ENCODE assay signal across 15 cellular contexts in the genomic region with DNA sequence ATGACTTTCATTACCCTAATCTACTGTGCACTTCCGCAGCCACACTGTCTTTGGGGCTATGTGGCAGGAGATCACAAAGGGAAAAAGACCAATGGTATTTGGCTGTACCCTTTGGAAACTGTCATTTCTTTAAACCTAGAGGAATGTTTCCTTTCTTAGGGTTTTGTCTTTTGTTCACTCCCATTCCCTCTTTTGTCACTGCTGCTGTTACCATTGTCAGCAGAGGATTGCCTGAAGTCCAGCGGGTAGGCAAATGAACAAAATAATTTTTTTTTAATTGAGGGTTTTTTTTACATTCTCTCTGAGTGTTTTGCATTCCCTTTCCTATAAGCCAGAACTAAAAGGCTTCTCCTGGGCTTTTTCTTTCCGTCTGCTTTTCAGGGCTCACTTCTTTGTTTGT.
DNase-seq lines count a peak whose midpoint lies in the region; ATAC-seq and TF ChIP-seq lines count a peak whose summit lies in the region.
"Had no signal": no experiment of that assay in that cellular context is flagged by ENCODE, and none has a peak within 500 bp of the region (broad histone marks: within the 10 kb centered on the region; RNA-seq: fewer than 3 reads in every experiment).

No MANE protein-coding gene starts in this region.

- CTCF ChIA-PET in SK-N-SH (lab: Yijun Ruan, JAX) = no interaction called here

- no peak for TF ChIP-seq CTCF in SK-N-SH (IDR thresholded peaks at IDR 0.05)
- TF ChIP-seq CTCF in coronary artery (IDR thresholded peaks at IDR 0.05) = no peak
- TF ChIP-seq CTCF in type B pancreatic cell (conservative IDR thresholded peaks at IDR 0.05) = no peak

- H3K4me3 Mint-ChIP-seq in type B pancreatic cell = no peak overlapping the region
- H3K4me3 Mint-ChIP-seq: CD8-positive, alpha-beta memory T cell had no signal

- H3K36me3 Mint-ChIP-seq in type B pancreatic cell = peaks cover 4% of the 10 kb centered on the region
- H3K36me3 Mint-ChIP-seq: CD8-positive, alpha-beta memory T cell had no signal

- H3F3A ChIP-seq in SK-N-SH (replicated peaks; ENCODE audit: insufficient read depth) = peaks cover 51% of the 10 kb centered on the region

- H3K79me2 ChIP-seq in SK-N-SH (ENCODE audit: insufficient read depth) = peaks cover 69% of the 10 kb centered on the region

- peaks cover 50 to 93% of the 10 kb centered on the region in 2 experiments for H3K36me3 ChIP-seq in SK-N-SH (replicated peaks in 1 of 2; ENCODE audit: control insufficient read depth in 1 of 2, insufficient read depth in 2 of 2, low read length in 1 of 2)
- H3K36me3 ChIP-seq in neuron (ENCODE audit: insufficient read depth, low read length) = no peaks in the 10 kb centered on the region
- H3K36me3 ChIP-seq: BLaER1 had no signal

- POLR2A ChIA-PET in SK-N-SH (lab: Yijun Ruan, JAX) = no interaction called here

- H3K9ac ChIP-seq in SK-N-SH = no peak overlapping the region
- H3K9ac ChIP-seq: BLaER1, GM23248 had no signal

- no peak for DNase-seq in SK-N-SH
- DNase-seq in coronary artery (ENCODE audit: low spot score) = no peak
- no peak for DNase-seq in Kasumi-1 (lab: John Stamatoyannopoulos, UW)
- no peak for DNase-seq in type B pancreatic cell (ENCODE audit: extremely low spot score, unreplicated experiment)
- DNase-seq in substantia nigra (lab: John Stamatoyannopoulos, UW) = no peak
- DNase-seq: 8988T; AML-193; Caco-2; CD8-positive, alpha-beta memory T cell; GM23248 had no signal

- H3K9me3 ChIP-seq in SK-N-SH = peaks cover 29% of the 10 kb centered on the region
- peaks cover 4% of the 10 kb centered on the region for H3K9me3 ChIP-seq in neuron (ENCODE audit: low read length)
- H3K9me3 ChIP-seq: BLaER1, Caco-2 had no signal

- H3K4me1 ChIP-seq in SK-N-SH (ENCODE audit: control insufficient read depth in 1 of 2, insufficient read depth in 2 of 2, low read depth in 1 of 2, low read length in 1 of 2) (no peaks in the 10 kb centered on the region; a peak in 1 of 4 replicates), neuron (ENCODE audit: insufficient read depth, low read length) (peaks cover 12% of the 10 kb centered on the region)
- H3K4me1 ChIP-seq: BLaER1, Caco-2 had no signal

- H3K27me3 ChIP-seq in SK-N-SH (ENCODE audit: insufficient read depth) = no peaks in the 10 kb centered on the region
- no peaks in the 10 kb centered on the region for H3K27me3 ChIP-seq in neuron (ENCODE audit: insufficient read depth, low read length)
- H3K27me3 ChIP-seq: BLaER1 had no signal

- TF ChIP-seq RAD21 in SK-N-SH (IDR thresholded peaks at IDR 0.05; ENCODE audit: low read length) = no peak

- no peak overlapping the region for H3K27ac Mint-ChIP-seq in type B pancreatic cell
- H3K27ac Mint-ChIP-seq: CD8-positive, alpha-beta memory T cell had no signal

- no peak overlapping the region for H3K4me2 ChIP-seq in SK-N-SH
- H3K4me2 ChIP-seq: BLaER1 had no signal

- H3K4me3 ChIP-seq in SK-N-SH (ENCODE audit: low read depth in 2 of 2, low read length in 1 of 2) (no peak overlapping the region), coronary artery (peak overlapping the region; percentile 61), neuron (ENCODE audit: low read length) (peak overlapping the region; percentile 41)
- H3K4me3 ChIP-seq: BLaER1, GM23248 had no signal

- 93% methylated on average over 3 of the region's 3 CpGs for WGBS in SK-N-SH (ENCODE audit: low lambda C conversion rate)

- no peaks in the 10 kb centered on the region for H3K9me2 ChIP-seq in SK-N-SH

- 0 out of 3 replicates have a peak, but pooled peaks have one; percentile 12 for ATAC-seq in SK-N-SH treated with all-trans-retinoic acid at 6 μM for 48 hours
- ATAC-seq: HCT116 had no signal

- H3K4me1 Mint-ChIP-seq in type B pancreatic cell (ENCODE audit: unreplicated experiment) = no peaks in the 10 kb centered on the region
- H3K4me1 Mint-ChIP-seq: CD8-positive, alpha-beta memory T cell had no signal

- no peak for TF ChIP-seq EP300 in SK-N-SH (IDR thresholded peaks at IDR 0.05; ENCODE audit: borderline replicate concordance in 1 of 2, low read depth in 1 of 2, low read length in 1 of 2)

- H3K27me3 Mint-ChIP-seq in type B pancreatic cell = no peaks in the 10 kb centered on the region
- H3K27me3 Mint-ChIP-seq: CD8-positive, alpha-beta memory T cell had no signal

- H3K27ac ChIP-seq in SK-N-SH (ENCODE audit: low read depth in 2 of 2, low read length in 1 of 2) (peak overlapping the region in 1 of 2 experiments; percentile 61; a peak in 2 of 4 replicates), coronary artery (peak overlapping the region; percentile 40 to 72), substantia nigra (ENCODE audit: low read depth, low read length, poor library complexity, severe bottlenecking) (no peak overlapping the region)
- H3K27ac ChIP-seq: BLaER1, GM23248, HL-60 had no signal

- peaks cover 5% of the 10 kb centered on the region for H3K9me3 Mint-ChIP-seq in type B pancreatic cell

- no peaks in the 10 kb centered on the region for H4K20me1 ChIP-seq in SK-N-SH (ENCODE audit: insufficient read depth)
- H4K20me1 ChIP-seq: BLaER1 had no signal

- H2AFZ ChIP-seq in SK-N-SH (ENCODE audit: low read depth) = no peak overlapping the region
- peak overlapping the region; percentile 82 for H2AFZ ChIP-seq in neuron (ENCODE audit: low read depth, low read length)
- H2AFZ ChIP-seq: GM23248 had no signal

TF ChIP-seq in SK-N-SH treated with all-trans-retinoic acid at 6 μM for 48 hours, 23 proteins besides CTCF, POLR2A, EP300 and RAD21 (continues in another document):
- TF ChIP-seq RARB (CRISPR knock-in tag; IDR thresholded peaks at IDR 0.05) = no peak
- no peak for TF ChIP-seq PPARA (CRISPR knock-in tag; IDR thresholded peaks at IDR 0.05; ENCODE audit: borderline replicate concordance)
- TF ChIP-seq BACH2 (CRISPR knock-in tag; IDR thresholded peaks at IDR 0.05; ENCODE audit: borderline replicate concordance) = no peak
- TF ChIP-seq, protein P1, sequence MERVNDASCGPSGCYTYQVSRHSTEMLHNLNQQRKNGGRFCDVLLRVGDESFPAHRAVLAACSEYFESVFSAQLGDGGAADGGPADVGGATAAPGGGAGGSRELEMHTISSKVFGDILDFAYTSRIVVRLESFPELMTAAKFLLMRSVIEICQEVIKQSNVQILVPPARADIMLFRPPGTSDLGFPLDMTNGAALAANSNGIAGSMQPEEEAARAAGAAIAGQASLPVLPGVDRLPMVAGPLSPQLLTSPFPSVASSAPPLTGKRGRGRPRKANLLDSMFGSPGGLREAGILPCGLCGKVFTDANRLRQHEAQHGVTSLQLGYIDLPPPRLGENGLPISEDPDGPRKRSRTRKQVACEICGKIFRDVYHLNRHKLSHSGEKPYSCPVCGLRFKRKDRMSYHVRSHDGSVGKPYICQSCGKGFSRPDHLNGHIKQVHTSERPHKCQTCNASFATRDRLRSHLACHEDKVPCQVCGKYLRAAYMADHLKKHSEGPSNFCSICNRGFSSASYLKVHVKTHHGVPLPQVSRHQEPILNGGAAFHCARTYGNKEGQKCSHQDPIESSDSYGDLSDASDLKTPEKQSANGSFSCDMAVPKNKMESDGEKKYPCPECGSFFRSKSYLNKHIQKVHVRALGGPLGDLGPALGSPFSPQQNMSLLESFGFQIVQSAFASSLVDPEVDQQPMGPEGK (CRISPR knock-in tag; IDR thresholded peaks at IDR 0.05; ENCODE audit: borderline replicate concordance) = no peak

TF ChIP-seq in SK-N-SH, 30 proteins besides CTCF, POLR2A, EP300 and RAD21:
- TF ChIP-seq EZH2phosphoT487 (IDR thresholded peaks at IDR 0.05; ENCODE audit: borderline replicate concordance, low read depth) (no peak), ELF1 (IDR thresholded peaks at IDR 0.05) (no peak), CHD2 (IDR thresholded peaks at IDR 0.05; ENCODE audit: low read length, partially characterized antibody) (no peak), GATA2 (CRISPR knock-in tag; IDR thresholded peaks at IDR 0.05) (no peak)
- TF ChIP-seq, protein P2, sequence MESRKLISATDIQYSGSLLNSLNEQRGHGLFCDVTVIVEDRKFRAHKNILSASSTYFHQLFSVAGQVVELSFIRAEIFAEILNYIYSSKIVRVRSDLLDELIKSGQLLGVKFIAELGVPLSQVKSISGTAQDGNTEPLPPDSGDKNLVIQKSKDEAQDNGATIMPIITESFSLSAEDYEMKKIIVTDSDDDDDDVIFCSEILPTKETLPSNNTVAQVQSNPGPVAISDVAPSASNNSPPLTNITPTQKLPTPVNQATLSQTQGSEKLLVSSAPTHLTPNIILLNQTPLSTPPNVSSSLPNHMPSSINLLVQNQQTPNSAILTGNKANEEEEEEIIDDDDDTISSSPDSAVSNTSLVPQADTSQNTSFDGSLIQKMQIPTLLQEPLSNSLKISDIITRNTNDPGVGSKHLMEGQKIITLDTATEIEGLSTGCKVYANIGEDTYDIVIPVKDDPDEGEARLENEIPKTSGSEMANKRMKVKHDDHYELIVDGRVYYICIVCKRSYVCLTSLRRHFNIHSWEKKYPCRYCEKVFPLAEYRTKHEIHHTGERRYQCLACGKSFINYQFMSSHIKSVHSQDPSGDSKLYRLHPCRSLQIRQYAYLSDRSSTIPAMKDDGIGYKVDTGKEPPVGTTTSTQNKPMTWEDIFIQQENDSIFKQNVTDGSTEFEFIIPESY (IDR thresholded peaks at IDR 0.05; ENCODE audit: borderline replicate concordance, low read depth) = no peak
TF ChIP-seq in SK-N-SH: peak in this region for 0.

Comparison
In these comparisons a context has a peak if more than half of its experiments do, and no peak if none do; other contexts are left out.
1. H3K4me3 ChIP-seq: peak in coronary artery (single experiment) and neuron (single experiment); none in SK-N-SH (0 of 2).